14 cellular contexts compared by ENCODE assay signal in the genomic region with DNA sequence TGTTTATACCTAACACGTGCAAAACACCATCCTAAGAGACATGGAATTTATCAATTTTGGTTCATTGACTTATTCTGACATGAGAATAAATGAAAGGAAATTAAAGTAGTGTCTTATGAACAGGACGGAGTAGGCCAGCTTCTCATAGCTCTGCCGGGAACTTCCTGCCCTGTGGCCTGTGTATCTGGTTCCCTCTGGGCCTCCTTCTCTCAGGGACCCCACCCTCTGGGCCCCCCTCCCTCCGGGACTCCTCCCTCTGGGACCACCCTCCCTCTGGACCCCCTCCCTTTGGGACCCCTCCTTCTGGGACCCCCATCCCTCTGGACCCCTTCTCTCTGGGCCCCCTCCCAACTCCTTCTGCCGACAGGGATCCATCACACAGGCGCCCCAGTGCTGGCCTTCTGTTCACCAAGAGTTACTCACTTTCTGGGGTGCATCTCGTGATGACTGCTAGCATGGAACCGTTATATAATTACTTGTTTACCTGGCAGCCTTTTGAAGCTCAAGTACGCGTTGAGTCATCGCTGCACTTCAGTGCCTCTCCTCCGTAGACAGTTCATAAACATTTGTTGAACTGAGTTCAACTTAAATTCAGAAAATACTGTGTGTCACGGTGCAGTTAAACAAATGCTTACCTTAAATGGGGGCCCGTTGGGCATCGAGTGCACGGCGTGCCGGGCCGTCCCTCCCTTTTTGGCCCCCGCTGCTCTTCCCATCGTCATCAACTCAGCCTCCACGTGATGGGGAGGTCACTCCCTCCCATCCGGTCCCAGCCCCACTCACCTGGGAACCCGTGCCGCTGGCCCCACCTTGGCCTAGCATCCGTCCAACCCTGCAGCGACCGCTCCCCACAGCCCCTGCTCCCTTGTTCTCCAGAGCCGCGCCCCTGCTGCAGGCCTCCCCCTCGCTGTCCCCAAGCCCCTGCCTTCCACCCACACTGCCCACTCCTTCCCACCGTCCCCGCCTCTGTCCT. TPM values are rescaled to one million over a fixed set of nuclear protein-coding genes. Genes with fewer than 3 reads are reported as not detected.
DNase-seq lines count a peak whose midpoint lies in the region; ATAC-seq lines count a peak whose summit lies in the region.
"Had no signal": no experiment of that assay in that cellular context is flagged by ENCODE, and none has a peak within 500 bp of the region (broad histone marks: within the 10 kb centered on the region; RNA-seq: fewer than 3 reads in every experiment).

No MANE protein-coding gene starts in this region.

- CTCF ChIA-PET in T-cell (lab: Charles Lee), result interaction anchor here in 1 of 2 donors (1.4 to 1.7 kb wide), 2 partner anchors 11 to 38 kb away, joined by 3 to 6 read pairs; no protein-coding TSS in a partner anchor

- H3K27me3 Mint-ChIP-seq in T-cell, result no peaks in the 10 kb centered on the region

- no peak overlapping the region for H3K27ac ChIP-seq in substantia nigra (ENCODE audit: low read depth, low read length, poor library complexity, severe bottlenecking)
- H3K27ac ChIP-seq: 22Rv1, right lobe of liver had no signal

- ATAC-seq in GM21825 (IDR thresholded peaks at IDR 0.05; ENCODE audit: unreplicated experiment) (peak; percentile 29), T-cell (replicated peaks in 1 of 4) (peak in 3 of 4 experiments; percentile 43 to 54 (median 43)), GM21381 (IDR thresholded peaks at IDR 0.05; ENCODE audit: unreplicated experiment) (no peak)

- POLR2A ChIA-PET in T-cell (lab: Charles Lee), result interaction anchor here in 1 of 2 donors (0.9 kb wide), 1 partner anchor 17 kb away, joined by 3 read pairs; no protein-coding TSS in a partner anchor

- H3K9me3 Mint-ChIP-seq in T-cell, result no peaks in the 10 kb centered on the region

- H3K27ac Mint-ChIP-seq in T-cell, result peak overlapping the region; percentile 71 to 83

- peaks cover 23% of the 10 kb centered on the region for H3K36me3 Mint-ChIP-seq in T-cell

- DNase-seq in NCI-H1105 treated with DMSO at 0.1 percent for 48 hours (lab: John Stamatoyannopoulos, UW) (peak; percentile 37), NCI-H1105 (lab: John Stamatoyannopoulos, UW) (no peak), T-cell (no peak), renal cortical epithelial cell (ENCODE audit: low read depth) (peak; percentile 47), substantia nigra (lab: John Stamatoyannopoulos, UW) (no peak), hepatic stellate cell (ENCODE audit: low spot score) (no peak)
- DNase-seq: activated T-cell treated with anti-CD3 and anti-CD28 coated beads, Interleukin-2, amount 50 U/mL, for 1 hour; MM.1S; right lobe of liver had no signal

- peak overlapping the region in 1 of 3 donors; percentile 24 for H3K4me3 Mint-ChIP-seq in T-cell

- H3K4me1 Mint-ChIP-seq in T-cell, result peaks cover 13 to 65% (median 29%) of the 10 kb centered on the region in 3 donors

RNA-seq across cellular contexts. Expression of gene CCR6, which starts 8.1 kb away (rescaled TPM):
- total RNA-seq in T-cell (10 to 100 TPM in 3 of 5 donors, 1 to 10 TPM in 2; 3.2 to 19.4 (median 15.0) TPM), renal cortical epithelial cell (not detected in 2 replicates)
- total RNA-seq: astrocyte, H1 had no signal

RNA-seq across cellular contexts. Expression of gene GPR31, which starts 26.8 kb away (rescaled TPM):
- total RNA-seq in T-cell (not detected), renal cortical epithelial cell (not detected in 2 replicates)
- total RNA-seq: astrocyte, H1, right lobe of liver had no signal

Comparison
In these comparisons a context has a peak if more than half of its experiments do, and no peak if none do; other contexts are left out.
1. DNase-seq: peak in NCI-H1105 treated with DMSO at 0.1 percent for 48 hours (single experiment) and renal cortical epithelial cell (single experiment); none in NCI-H1105 (single experiment), T-cell (0 of 34), substantia nigra (0 of 49) and hepatic stellate cell (single experiment).